ENCODE assay signal across 10 cellular contexts in genomic region chr2:134136702-134137101, GRCh38.
DNase-seq lines count a peak whose midpoint lies in the region; ATAC-seq and TF ChIP-seq lines count a peak whose summit lies in the region.
"Had no signal": no experiment of that assay in that cellular context is flagged by ENCODE, and none has a peak within 500 bp of the region (broad histone marks: within the 10 kb centered on the region; RNA-seq: fewer than 3 reads in every experiment).

No MANE protein-coding gene starts in this region.

- intact Hi-C loops in HCT116 (cut with micrococcal nuclease), result no loop called here

- TF ChIP-seq CTCF in HCT116 (IDR thresholded peaks at IDR 0.05 in 2 of 3, conservative IDR thresholded peaks at IDR 0.05 in 1 of 3; ENCODE audit: borderline replicate concordance in 1 of 3, insufficient read depth in 1 of 3, low read depth in 2 of 3, low read length in 2 of 3) (no peak), cardiac muscle cell (IDR thresholded peaks at IDR 0.05; ENCODE audit: low read depth, low read length) (no peak), smooth muscle cell (IDR thresholded peaks at IDR 0.05; ENCODE audit: borderline replicate concordance, insufficient read depth, poor library complexity, severe bottlenecking) (no peak)

- RAD21 ChIA-PET in HCT116 (lab: Charles Lee; ENCODE audit: low non-redundant PET in 1 of 2, low total read pairs in 2 of 2, uncharacterized antibody in 2 of 2, unreplicated experiment in 2 of 2), result no interaction called here

- POLR2A ChIA-PET in HCT116 (lab: Charles Lee), result no interaction called here

- H3K27ac ChIP-seq in HCT116 (ENCODE audit: low read depth, low read length) (no peak overlapping the region), cardiac muscle cell (peak overlapping the region; percentile 84), smooth muscle cell (ENCODE audit: low read depth) (peak overlapping the region; percentile 20)

- H3K36me3 ChIP-seq in HCT116 (ENCODE audit: control insufficient read depth in 1 of 2, insufficient read depth in 2 of 2, low read length in 2 of 2) (no peaks in the 10 kb centered on the region), cardiac muscle cell (no peaks in the 10 kb centered on the region), smooth muscle cell (ENCODE audit: low read depth) (no peaks in the 10 kb centered on the region)

- no peaks in the 10 kb centered on the region for H3K9me2 ChIP-seq in HCT116 (ENCODE audit: insufficient read depth)

- H4K20me1 ChIP-seq in HCT116 (ENCODE audit: insufficient read depth), result no peaks in the 10 kb centered on the region
- H4K20me1 ChIP-seq in smooth muscle cell (ENCODE audit: low read depth), result peaks cover 89% of the 10 kb centered on the region

- H2AFZ ChIP-seq in HCT116 (ENCODE audit: low read depth, low read length, poor library complexity, severe bottlenecking), result no peak overlapping the region
- no peak overlapping the region for H2AFZ ChIP-seq in smooth muscle cell (ENCODE audit: low read depth)

- BruUV-seq in HCT116 (replicated peaks; lab: Mats Ljungman, UMichigan), result no TSS peak

- peaks cover 17 to 40% of the 10 kb centered on the region in 2 experiments for H3K4me1 ChIP-seq in HCT116 (ENCODE audit: control insufficient read depth in 1 of 2, insufficient read depth in 2 of 2, low read length in 2 of 2)
- H3K4me1 ChIP-seq in cardiac muscle cell (ENCODE audit: low read depth), result peaks cover 57% of the 10 kb centered on the region
- peaks cover 18% of the 10 kb centered on the region for H3K4me1 ChIP-seq in smooth muscle cell (ENCODE audit: low read depth)

- 49% methylated on average over 2 of the region's 2 CpGs for WGBS in smooth muscle cell (ENCODE audit: low lambda C conversion rate)

- no peak for TF ChIP-seq RAD21 in HCT116 (IDR thresholded peaks at IDR 0.05; ENCODE audit: low read depth)

- no peak overlapping the region for H3K9ac ChIP-seq in HCT116 (ENCODE audit: low read length)
- H3K9ac ChIP-seq in smooth muscle cell (ENCODE audit: low read depth), result no peak overlapping the region

- CTCF ChIA-PET in HCT116 (lab: Charles Lee), result no interaction called here

- no peaks in the 10 kb centered on the region for H3F3A ChIP-seq in smooth muscle cell (ENCODE audit: low read depth)

- H3K4me2 ChIP-seq in HCT116 (ENCODE audit: low read length) (peak overlapping the region; percentile 44), smooth muscle cell (peak overlapping the region; percentile 70)

- DNase-seq in HCT116 (ENCODE audit: low read depth, low spot score) (no peak), cardiac muscle cell (ENCODE audit: low read depth in 1 of 2, low spot score in 1 of 2) (no peak), smooth muscle cell (lab: John Stamatoyannopoulos, UW; ENCODE audit: unreplicated experiment) (no peak), COR-L47 (lab: John Stamatoyannopoulos, UW) (no peak), MV-4-11 (lab: John Stamatoyannopoulos, UW) (no peak), SW480 (ENCODE audit: low spot score) (no peak), NCI-H2227 treated with DMSO at 0.1 percent for 48 hours (lab: John Stamatoyannopoulos, UW) (no peak)
- DNase-seq: head of caudate nucleus, NCI-H345 had no signal

- H3K79me2 ChIP-seq in HCT116 (ENCODE audit: insufficient read depth, low read length), result peaks cover 4% of the 10 kb centered on the region; the same call in 1 of the 2 replicates
- H3K79me2 ChIP-seq in smooth muscle cell (ENCODE audit: low read depth), result peaks cover 12% of the 10 kb centered on the region

- ATAC-seq in HCT116 (no peak), SK-N-SH treated with all-trans-retinoic acid at 6 μM for 48 hours (peak; percentile 46; the same call in 2 of the 3 replicates)

- H3K9me3 ChIP-seq in HCT116 (ENCODE audit: control insufficient read depth in 1 of 2, insufficient read depth in 1 of 2, low read depth in 1 of 2, low read length in 2 of 2) (no peaks in the 10 kb centered on the region), cardiac muscle cell (ENCODE audit: low read depth) (no peaks in the 10 kb centered on the region), smooth muscle cell (replicated peaks; ENCODE audit: low read depth) (no peaks in the 10 kb centered on the region)

- no peak for TF ChIP-seq POLR2A in HCT116 (IDR thresholded peaks at IDR 0.05; ENCODE audit: borderline replicate concordance, extremely low read depth, insufficient read depth, insufficient read length)

- H3K4me3 ChIP-seq in HCT116 (replicated peaks in 1 of 2; ENCODE audit: low read depth in 1 of 2, low read length in 2 of 2), result no peak overlapping the region
- no peak overlapping the region for H3K4me3 ChIP-seq in cardiac muscle cell
- no peak overlapping the region for H3K4me3 ChIP-seq in smooth muscle cell

- H3K27me3 ChIP-seq in HCT116 (ENCODE audit: insufficient read depth, low read length), result no peaks in the 10 kb centered on the region
- H3K27me3 ChIP-seq in cardiac muscle cell, result no peaks in the 10 kb centered on the region
- no peaks in the 10 kb centered on the region for H3K27me3 ChIP-seq in smooth muscle cell (ENCODE audit: low read depth)

TF ChIP-seq in HCT116, 20 proteins besides CTCF, POLR2A, EP300 and RAD21:
- TF ChIP-seq CEBPB (IDR thresholded peaks at IDR 0.05; ENCODE audit: low read depth), result no peak
TF ChIP-seq in HCT116: peak in this region for 0.

TF ChIP-seq in SK-N-SH treated with all-trans-retinoic acid at 6 μM for 48 hours, 23 proteins besides CTCF, POLR2A, EP300 and RAD21 (continues in another document):
- TF ChIP-seq BACH2 (CRISPR knock-in tag; IDR thresholded peaks at IDR 0.05; ENCODE audit: borderline replicate concordance), result no peak
- TF ChIP-seq ZNF70 (CRISPR knock-in tag; IDR thresholded peaks at IDR 0.05), result no peak
- TF ChIP-seq CREB5 (CRISPR knock-in tag; IDR thresholded peaks at IDR 0.05; ENCODE audit: low read depth), result no peak
- TF ChIP-seq ZFP3 (CRISPR knock-in tag; IDR thresholded peaks at IDR 0.05), result no peak
- TF ChIP-seq TSHZ2 (CRISPR knock-in tag; IDR thresholded peaks at IDR 0.05), result no peak
- no peak for TF ChIP-seq ZNF565 (CRISPR knock-in tag; conservative IDR thresholded peaks at IDR 0.05; ENCODE audit: low read depth)
- no peak for TF ChIP-seq PATZ1 (CRISPR knock-in tag; IDR thresholded peaks at IDR 0.05; ENCODE audit: borderline replicate concordance)
- TF ChIP-seq CSRNP3 (CRISPR knock-in tag; IDR thresholded peaks at IDR 0.05), result no peak
